16 cellular contexts compared by ENCODE assay signal in genomic region chr1:205580923-205581180, GRCh38. TPM values are rescaled to one million over a fixed set of nuclear protein-coding genes. Genes with fewer than 3 reads are reported as not detected.
DNase-seq lines count a peak whose midpoint lies in the region; ATAC-seq and TF ChIP-seq lines count a peak whose summit lies in the region.
"Had no signal": no experiment of that assay in that cellular context is flagged by ENCODE, and none has a peak within 500 bp of the region (broad histone marks: within the 10 kb centered on the region; RNA-seq: fewer than 3 reads in every experiment).

No MANE protein-coding gene starts in this region.

- H3K18ac ChIP-seq in trophoblast cell (ENCODE audit: low read length): no peak overlapping the region

- H3K23ac ChIP-seq in trophoblast cell (ENCODE audit: low read length): no peak overlapping the region

- H3K27me3 ChIP-seq in endodermal cell (ENCODE audit: control insufficient read depth, insufficient read depth, low read length, poor library complexity, severe bottlenecking) (peaks cover 74% of the 10 kb centered on the region), trophoblast cell (ENCODE audit: insufficient read depth, low read length) (no peaks in the 10 kb centered on the region), heart left ventricle (peaks cover 0 to 23% (median 0%) of the 10 kb centered on the region in 9 donors)

- H3K79me1 ChIP-seq in trophoblast cell (ENCODE audit: low read length): no peaks in the 10 kb centered on the region

- TF ChIP-seq POLR2A in heart left ventricle (IDR thresholded peaks at IDR 0.05): no peak

- ATAC-seq in SK-N-SH treated with all-trans-retinoic acid at 6 μM for 48 hours (no peak), heart left ventricle (no peak), HG02981 (IDR thresholded peaks at IDR 0.05; ENCODE audit: unreplicated experiment) (no peak)
- ATAC-seq: CD8-positive, alpha-beta T cell; GM12878 had no signal

- no peak overlapping the region for H3K4me3 ChIP-seq in endodermal cell (ENCODE audit: low read length)
- H3K4me3 ChIP-seq in trophoblast cell (ENCODE audit: low read depth, low read length): peak overlapping the region; percentile 41
- H3K4me3 ChIP-seq in heart left ventricle: no peak overlapping the region
- H3K4me3 ChIP-seq: BLaER1 treated with 17β-estradiol and CSF1 and Interleukin-3, amounts not matched to agents 10 nM and 100 nM; GM12878; HAP-1 had no signal

- H3K4ac ChIP-seq in trophoblast cell (ENCODE audit: low read depth, low read length): no peak overlapping the region

- DNase-seq in endodermal cell (peak; percentile 38), trophoblast cell (no peak), heart left ventricle (no peak)
- DNase-seq: Calu3; CD8-positive, alpha-beta T cell; DMS79 treated with DMSO at 0.1 percent for 48 hours; GF-D8; GOT3 had no signal

- H4K12ac ChIP-seq in trophoblast cell (ENCODE audit: low read depth, low read length): no peak overlapping the region

- H3K9ac ChIP-seq in endodermal cell (ENCODE audit: extremely low read depth, low read length, poor library complexity, severe bottlenecking): no peak overlapping the region
- H3K9ac ChIP-seq in trophoblast cell (ENCODE audit: low read length): no peak overlapping the region
- H3K9ac ChIP-seq: BLaER1 treated with 17β-estradiol and CSF1 and Interleukin-3, amounts not matched to agents 10 nM and 100 nM had no signal

- no peak overlapping the region for H2AFZ ChIP-seq in trophoblast cell (ENCODE audit: insufficient read depth, low read length, poor library complexity)

- H3K9me3 ChIP-seq in endodermal cell (ENCODE audit: control insufficient read depth, low read length): no peaks in the 10 kb centered on the region
- H3K9me3 ChIP-seq in trophoblast cell (ENCODE audit: insufficient read depth, low read depth, low read length): peaks cover 3% of the 10 kb centered on the region
- H3K9me3 ChIP-seq in heart left ventricle: no peaks in the 10 kb centered on the region
- H3K9me3 ChIP-seq: BLaER1 treated with 17β-estradiol and CSF1 and Interleukin-3, amounts not matched to agents 10 nM and 100 nM; HAP-1 had no signal

- 95% methylated on average over 3 of the region's 3 CpGs; no CpG with 5 or more reads in 1 of the 2 experiments for WGBS in endodermal cell (ENCODE audit: insufficient coverage in 1 of 2, insufficient read length in 1 of 2), 2 experiments
- WGBS in trophoblast cell (ENCODE audit: extremely low coverage, insufficient coverage, insufficient read length): no CpG with 5 or more reads among the region's 3 CpGs
- 86 to 92% (median 91%) methylated on average over 3 of the region's 3 CpGs for whole genome bisulfite sequencing in heart left ventricle, 4 donors

- peak overlapping the region; percentile 80; the same call in 1 of the 2 replicates for H3K27ac ChIP-seq in VCaP
- H3K27ac ChIP-seq in endodermal cell (ENCODE audit: low read depth, low read length): no peak overlapping the region
- H3K27ac ChIP-seq in trophoblast cell (ENCODE audit: low read depth, low read length): no peak overlapping the region
- no peak overlapping the region for H3K27ac ChIP-seq in heart left ventricle
- H3K27ac ChIP-seq: HL-60 had no signal

- no peak overlapping the region for H2AK5ac ChIP-seq in trophoblast cell (ENCODE audit: low read length)

- H4K91ac ChIP-seq in trophoblast cell (ENCODE audit: low read depth, low read length): no peak overlapping the region

- H3K36me3 Mint-ChIP-seq in endodermal cell (ENCODE audit: low read depth): no peaks in the 10 kb centered on the region
- H3K36me3 Mint-ChIP-seq: CD8-positive, alpha-beta T cell had no signal

- intact Hi-C loops in heart left ventricle (cut with DNase I): loop anchor here in 5 of 10 donors (5.0 kb wide), 4 partner anchors 39 to 54 kb away; no protein-coding TSS in a partner anchor

- TF ChIP-seq CTCF in VCaP (conservative IDR thresholded peaks at IDR 0.05) (no peak), endodermal cell (conservative IDR thresholded peaks at IDR 0.05) (no peak), heart left ventricle (IDR thresholded peaks at IDR 0.05) (no peak)

- H3K36me3 ChIP-seq in endodermal cell (ENCODE audit: control insufficient read depth, insufficient read depth, low read length): no peaks in the 10 kb centered on the region
- no peaks in the 10 kb centered on the region for H3K36me3 ChIP-seq in trophoblast cell (ENCODE audit: control insufficient read depth in 1 of 2, insufficient read depth in 2 of 2, low read length in 2 of 2)
- H3K36me3 ChIP-seq in heart left ventricle: no peaks in the 10 kb centered on the region
- H3K36me3 ChIP-seq: BLaER1 treated with 17β-estradiol and CSF1 and Interleukin-3, amounts not matched to agents 10 nM and 100 nM; HAP-1 had no signal

- H3K14ac ChIP-seq in trophoblast cell (ENCODE audit: low read length): no peak overlapping the region

- H3K4me1 Mint-ChIP-seq in endodermal cell: peaks cover 4% of the 10 kb centered on the region

- H2BK120ac ChIP-seq in trophoblast cell (ENCODE audit: insufficient read depth, low read length, poor library complexity): no peak overlapping the region

- no peak overlapping the region for H4K8ac ChIP-seq in trophoblast cell (ENCODE audit: low read depth, low read length)

- H3K79me2 ChIP-seq in trophoblast cell (ENCODE audit: control insufficient read depth, insufficient read depth, low read length, poor library complexity): no peaks in the 10 kb centered on the region

- H3K4me1 ChIP-seq in endodermal cell (ENCODE audit: control insufficient read depth, insufficient read depth, low read length) (peaks cover 7% of the 10 kb centered on the region), trophoblast cell (ENCODE audit: control insufficient read depth in 1 of 2, insufficient read depth in 2 of 2, low read length in 2 of 2) (peaks cover 0 to 1% of the 10 kb centered on the region in 2 experiments), heart left ventricle (peaks cover 0 to 17% (median 12%) of the 10 kb centered on the region in 12 donors)
- H3K4me1 ChIP-seq: HAP-1 had no signal

- H3K27ac Mint-ChIP-seq in endodermal cell: no peak overlapping the region
- H3K27ac Mint-ChIP-seq: B cell; CD8-positive, alpha-beta T cell had no signal

- no peak overlapping the region for H3K4me2 ChIP-seq in trophoblast cell (ENCODE audit: low read length)

- no peak overlapping the region for H2BK5ac ChIP-seq in trophoblast cell (ENCODE audit: low read depth, low read length, poor library complexity)

- H3K27me3 Mint-ChIP-seq in endodermal cell (ENCODE audit: insufficient read depth): peaks cover 52% of the 10 kb centered on the region
- H3K27me3 Mint-ChIP-seq: B cell had no signal

- H2BK12ac ChIP-seq in trophoblast cell (ENCODE audit: low read length): no peak overlapping the region

- no peak overlapping the region for H3K4me3 Mint-ChIP-seq in endodermal cell
- H3K4me3 Mint-ChIP-seq: B cell; CD8-positive, alpha-beta T cell had no signal

- H3K9me3 Mint-ChIP-seq in endodermal cell: no peaks in the 10 kb centered on the region
- H3K9me3 Mint-ChIP-seq: CD8-positive, alpha-beta T cell had no signal

TF ChIP-seq in SK-N-SH treated with all-trans-retinoic acid at 6 μM for 48 hours, 23 proteins besides CTCF, POLR2A, EP300 and RAD21 (continues in another document):
- TF ChIP-seq ZFP30 (CRISPR knock-in tag; IDR thresholded peaks at IDR 0.05) (no peak), ISL1 (CRISPR knock-in tag; IDR thresholded peaks at IDR 0.05) (no peak), GLIS3 (CRISPR knock-in tag; IDR thresholded peaks at IDR 0.05) (no peak), ZFP3 (CRISPR knock-in tag; IDR thresholded peaks at IDR 0.05) (no peak), TOX (CRISPR knock-in tag; IDR thresholded peaks at IDR 0.05; ENCODE audit: borderline replicate concordance) (no peak), ZC3H10 (CRISPR knock-in tag; IDR thresholded peaks at IDR 0.05) (no peak), ZNF565 (CRISPR knock-in tag; conservative IDR thresholded peaks at IDR 0.05; ENCODE audit: low read depth) (no peak), TCF4 (CRISPR knock-in tag; IDR thresholded peaks at IDR 0.05; ENCODE audit: borderline replicate concordance) (no peak), ZNF70 (CRISPR knock-in tag; IDR thresholded peaks at IDR 0.05) (no peak), SNAI2 (CRISPR knock-in tag; IDR thresholded peaks at IDR 0.05) (no peak)
- TF ChIP-seq, protein P1, sequence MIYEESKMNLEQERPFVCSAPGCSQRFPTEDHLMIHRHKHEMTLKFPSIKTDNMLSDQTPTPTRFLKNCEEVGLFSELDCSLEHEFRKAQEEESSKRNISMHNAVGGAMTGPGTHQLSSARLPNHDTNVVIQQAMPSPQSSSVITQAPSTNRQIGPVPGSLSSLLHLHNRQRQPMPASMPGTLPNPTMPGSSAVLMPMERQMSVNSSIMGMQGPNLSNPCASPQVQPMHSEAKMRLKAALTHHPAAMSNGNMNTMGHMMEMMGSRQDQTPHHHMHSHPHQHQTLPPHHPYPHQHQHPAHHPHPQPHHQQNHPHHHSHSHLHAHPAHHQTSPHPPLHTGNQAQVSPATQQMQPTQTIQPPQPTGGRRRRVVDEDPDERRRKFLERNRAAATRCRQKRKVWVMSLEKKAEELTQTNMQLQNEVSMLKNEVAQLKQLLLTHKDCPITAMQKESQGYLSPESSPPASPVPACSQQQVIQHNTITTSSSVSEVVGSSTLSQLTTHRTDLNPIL (CRISPR knock-in tag; IDR thresholded peaks at IDR 0.05; ENCODE audit: low read depth): no peak
- TF ChIP-seq, protein P2, sequence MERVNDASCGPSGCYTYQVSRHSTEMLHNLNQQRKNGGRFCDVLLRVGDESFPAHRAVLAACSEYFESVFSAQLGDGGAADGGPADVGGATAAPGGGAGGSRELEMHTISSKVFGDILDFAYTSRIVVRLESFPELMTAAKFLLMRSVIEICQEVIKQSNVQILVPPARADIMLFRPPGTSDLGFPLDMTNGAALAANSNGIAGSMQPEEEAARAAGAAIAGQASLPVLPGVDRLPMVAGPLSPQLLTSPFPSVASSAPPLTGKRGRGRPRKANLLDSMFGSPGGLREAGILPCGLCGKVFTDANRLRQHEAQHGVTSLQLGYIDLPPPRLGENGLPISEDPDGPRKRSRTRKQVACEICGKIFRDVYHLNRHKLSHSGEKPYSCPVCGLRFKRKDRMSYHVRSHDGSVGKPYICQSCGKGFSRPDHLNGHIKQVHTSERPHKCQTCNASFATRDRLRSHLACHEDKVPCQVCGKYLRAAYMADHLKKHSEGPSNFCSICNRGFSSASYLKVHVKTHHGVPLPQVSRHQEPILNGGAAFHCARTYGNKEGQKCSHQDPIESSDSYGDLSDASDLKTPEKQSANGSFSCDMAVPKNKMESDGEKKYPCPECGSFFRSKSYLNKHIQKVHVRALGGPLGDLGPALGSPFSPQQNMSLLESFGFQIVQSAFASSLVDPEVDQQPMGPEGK (CRISPR knock-in tag; IDR thresholded peaks at IDR 0.05; ENCODE audit: borderline replicate concordance): no peak

RNA-seq across cellular contexts. Expression of gene ELK4, which starts 51.0 kb away (rescaled TPM):
- 10 to 100 TPM; 29.6 to 41.6 TPM for total RNA-seq in endodermal cell
- 10.4 TPM for polyA plus RNA-seq in endodermal cell (2013, experiment 1 of 2)
- polyA plus RNA-seq in endodermal cell (2013, experiment 2 of 2): 12.1 TPM
- polyA plus RNA-seq in trophoblast cell (2013): 8.0 and 8.1 TPM in 2 replicates
- total RNA-seq in heart left ventricle: 10 to 100 TPM; 18.5 to 54.9 (median 36.5) TPM
- 10 to 100 TPM in 1 of 2 donors, 1 to 10 TPM in 1; 5.0 to 11.3 TPM for polyA plus RNA-seq in heart left ventricle
